26 cellular contexts compared by ENCODE assay signal in the genomic region with DNA sequence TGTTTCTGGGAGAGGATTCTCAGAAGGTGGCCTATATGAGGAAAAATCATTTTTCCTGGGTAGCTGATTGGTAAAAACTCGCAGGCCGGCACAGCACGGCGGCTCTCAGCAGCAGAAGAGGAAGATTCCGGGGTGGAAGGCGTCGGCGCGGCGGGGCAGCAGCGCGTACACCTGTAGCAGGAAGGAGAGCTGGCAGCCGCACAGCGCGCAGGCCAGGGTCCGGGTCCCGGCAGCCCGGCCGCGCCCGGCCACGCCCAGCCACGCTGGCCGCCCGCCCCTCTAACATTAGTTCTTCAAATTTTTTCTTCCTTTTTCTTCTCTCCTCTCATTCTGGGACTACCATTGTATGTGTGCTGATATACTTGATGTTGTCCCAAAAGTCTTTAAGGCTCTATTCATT.
"Had no signal": no experiment of that assay in that cellular context is flagged by ENCODE, and none has a peak within 500 bp of the region (broad histone marks: within the 10 kb centered on the region; RNA-seq: fewer than 3 reads in every experiment).

No MANE protein-coding gene starts in this region.

- H3K4me2 ChIP-seq: neural progenitor cell had no signal

- H3K9ac ChIP-seq: neural progenitor cell, parathyroid adenoma had no signal

- H3K27ac Mint-ChIP-seq: nephron; neural progenitor cell; progenitor cell of endocrine pancreas; stimulated activated effector memory CD8-positive, alpha-beta T cell treated with anti-CD3 and anti-CD28 coated beads, Interleukin-12 subunit alpha, Interleukin-12 subunit beta, amount 100 ng/mL, for 72 hours; stimulated activated naive B cell treated with anti-CD40 and anti-IgM and Interleukin-4, amounts not matched to agents 10 μg/mL and 1 μg/mL and 100 μg/mL, for 72 hours; stimulated activated naive CD8-positive, alpha-beta T cell treated with anti-CD3 and anti-CD28 coated beads, Interleukin-15, Interleukin-2, amounts not matched to agents 100 ng/mL and 50 ng/mL, for 24 hours had no signal

- H3K4me1 Mint-ChIP-seq: nephron; neural progenitor cell; stimulated activated effector memory CD8-positive, alpha-beta T cell treated with anti-CD3 and anti-CD28 coated beads, Interleukin-12 subunit alpha, Interleukin-12 subunit beta, amount 100 ng/mL, for 72 hours had no signal

- H3K27me3 ChIP-seq: neural progenitor cell, ovary, right lobe of liver, sigmoid colon, stomach, thyroid gland, tibial nerve, upper lobe of left lung, vagina had no signal

- H3K27ac ChIP-seq: neural progenitor cell, ovary, parathyroid adenoma, psoas muscle, right lobe of liver, sigmoid colon, stomach, thoracic aorta, thyroid gland, tibial nerve, upper lobe of left lung, vagina had no signal

- H2AFZ ChIP-seq: neural progenitor cell, parathyroid adenoma had no signal

- H3K4me3 Mint-ChIP-seq: nephron; neural progenitor cell; stimulated activated effector memory CD8-positive, alpha-beta T cell treated with anti-CD3 and anti-CD28 coated beads, Interleukin-12 subunit alpha, Interleukin-12 subunit beta, amount 100 ng/mL, for 72 hours; stimulated activated naive B cell treated with anti-CD40 and anti-IgM and Interleukin-4, amounts not matched to agents 10 μg/mL and 1 μg/mL and 100 μg/mL, for 72 hours; stimulated activated naive CD8-positive, alpha-beta T cell treated with anti-CD3 and anti-CD28 coated beads, Interleukin-15, Interleukin-2, amounts not matched to agents 100 ng/mL and 50 ng/mL, for 24 hours had no signal

- H3K4me3 ChIP-seq: neural progenitor cell, ovary, psoas muscle, right lobe of liver, sigmoid colon, stomach, thoracic aorta, thyroid gland, tibial nerve, upper lobe of left lung, vagina had no signal

- ATAC-seq: psoas muscle; right cardiac atrium; right lobe of liver; stimulated activated effector memory CD8-positive, alpha-beta T cell treated with anti-CD3 and anti-CD28 coated beads, Interleukin-12 subunit alpha, Interleukin-12 subunit beta, amount 100 ng/mL, for 72 hours had no signal

- H3K36me3 Mint-ChIP-seq: stimulated activated effector memory CD8-positive, alpha-beta T cell treated with anti-CD3 and anti-CD28 coated beads, Interleukin-12 subunit alpha, Interleukin-12 subunit beta, amount 100 ng/mL, for 72 hours had no signal

- H3K36me3 ChIP-seq: neural progenitor cell, ovary, right lobe of liver, sigmoid colon, stomach, thoracic aorta, thyroid gland, tibial nerve, upper lobe of left lung, vagina had no signal

- H3K79me2 ChIP-seq: parathyroid adenoma had no signal

- H3K9me3 ChIP-seq: ovary, psoas muscle, right lobe of liver, thyroid gland, vagina had no signal

- DNase-seq: occipital lobe; ovary; psoas muscle; right cardiac atrium; right lobe of liver; sigmoid colon; small intestine; stimulated activated CD4-positive, alpha-beta T cell treated with anti-CD3 and anti-CD28 coated beads, Interleukin-15, amount 100 ng/mL, for 24 hours; stimulated activated CD4-positive, alpha-beta T cell treated with anti-CD3 and anti-CD28 coated beads, Interleukin-2, amount 100 ng/mL, for 24 hours; stimulated activated CD4-positive, alpha-beta T cell treated with anti-CD3 and anti-CD28 coated beads, Interleukin-2, amount 100 ng/mL, for 48 hours; stimulated activated CD4-positive, alpha-beta T cell treated with anti-CD3 and anti-CD28 coated beads, Interleukin-4, amount 100 ng/mL, for 24 hours; stimulated activated naive B cell treated with anti-CD40 and anti-IgM and Interleukin-4, amounts not matched to agents 10 μg/mL and 1 μg/mL and 100 μg/mL, for 72 hours; stimulated activated naive CD4-positive, alpha-beta T cell treated with Interleukin-2 at 50 U/mL for 16 hours; stomach; thyroid gland; trophoblast cell had no signal

- H3K4me1 ChIP-seq: neural progenitor cell, parathyroid adenoma, psoas muscle, right lobe of liver, sigmoid colon, tibial nerve, vagina had no signal
